13 cellular contexts compared by ENCODE assay signal in genomic region chr14:50388256-50388931, GRCh38. TPM values are rescaled to one million over a fixed set of nuclear protein-coding genes. Genes with fewer than 3 reads are reported as not detected.
DNase-seq lines count a peak whose midpoint lies in the region; ATAC-seq, FAIRE-seq and TF ChIP-seq lines count a peak whose summit lies in the region.
"Had no signal": no experiment of that assay in that cellular context is flagged by ENCODE, and none has a peak within 500 bp of the region (broad histone marks: within the 10 kb centered on the region; RNA-seq: fewer than 3 reads in every experiment).

No MANE protein-coding gene starts in this region.

- TF ChIP-seq CTCF in adrenal gland (IDR thresholded peaks at IDR 0.05), result no peak
- TF ChIP-seq CTCF in kidney (IDR thresholded peaks at IDR 0.05; ENCODE audit: borderline replicate concordance, extremely low read depth, insufficient read depth), result no peak
- no peak for TF ChIP-seq CTCF in ovary (IDR thresholded peaks at IDR 0.05)

- H3K4me3 ChIP-seq in adrenal gland (no peak overlapping the region), kidney (ENCODE audit: low read length in 2 of 2) (peak overlapping the region in 1 of 2 donors; percentile 24), ovary (no peak overlapping the region), MG63 (no peak overlapping the region)

- TF ChIP-seq POLR2A in adrenal gland (IDR thresholded peaks at IDR 0.05) (no peak), ovary (IDR thresholded peaks at IDR 0.05) (no peak)

- H3K27me3 ChIP-seq in adrenal gland, result no peaks in the 10 kb centered on the region
- H3K27me3 ChIP-seq in ovary, result no peaks in the 10 kb centered on the region
- H3K27me3 ChIP-seq in MG63, result no peaks in the 10 kb centered on the region

- peaks cover 7% of the 10 kb centered on the region for H3K27me3 Mint-ChIP-seq in activated T-helper 1 cell treated with anti-CD3 and anti-CD28 coated beads, Interleukin-12 subunit alpha, Interleukin-12 subunit beta, Interleukin-2, Interleukin-4 antibody, amounts not matched to agents 30 ng/mL and 10 ng/mL and 1 ng/mL, durations not matched to agents 14 hours and 24 hours and 36 hours (ENCODE audit: insufficient read depth)
- H3K27me3 Mint-ChIP-seq: activated CD4-positive, alpha-beta T cell treated with anti-CD3 and anti-CD28 coated beads, Interleukin-2, amount 10 ng/mL, durations not matched to agents 7 days and 5 days; CD8-positive, alpha-beta memory T cell had no signal

- peaks cover 12 to 16% of the 10 kb centered on the region in 2 donors for H3K4me1 ChIP-seq in adrenal gland (replicated peaks in 1 of 2)
- H3K4me1 ChIP-seq in kidney (ENCODE audit: control insufficient read depth in 1 of 2, insufficient read depth in 1 of 2, low read depth in 1 of 2, low read length in 2 of 2), result peaks cover 28 to 39% of the 10 kb centered on the region in 2 donors
- H3K4me1 ChIP-seq in ovary (ENCODE audit: insufficient read depth), result peaks cover 8% of the 10 kb centered on the region

- no peak overlapping the region for H3K4me3 Mint-ChIP-seq in activated T-helper 1 cell treated with anti-CD3 and anti-CD28 coated beads, Interleukin-12 subunit alpha, Interleukin-12 subunit beta, Interleukin-2, Interleukin-4 antibody, amounts not matched to agents 30 ng/mL and 10 ng/mL and 1 ng/mL, durations not matched to agents 14 hours and 24 hours and 36 hours
- H3K4me3 Mint-ChIP-seq: activated CD4-positive, alpha-beta T cell treated with anti-CD3 and anti-CD28 coated beads, Interleukin-2, amount 10 ng/mL, durations not matched to agents 7 days and 5 days; CD8-positive, alpha-beta memory T cell had no signal

- no peaks in the 10 kb centered on the region for H3K9me3 Mint-ChIP-seq in activated T-helper 1 cell treated with anti-CD3 and anti-CD28 coated beads, Interleukin-12 subunit alpha, Interleukin-12 subunit beta, Interleukin-2, Interleukin-4 antibody, amounts not matched to agents 30 ng/mL and 10 ng/mL and 1 ng/mL, durations not matched to agents 14 hours and 24 hours and 36 hours
- H3K9me3 Mint-ChIP-seq: activated CD4-positive, alpha-beta T cell treated with anti-CD3 and anti-CD28 coated beads, Interleukin-2, amount 10 ng/mL, durations not matched to agents 7 days and 5 days; CD8-positive, alpha-beta memory T cell had no signal

- peak; percentile 84 for DNase-seq in Caki2 (ENCODE audit: low read depth)
- peak; percentile 75 to 95 (median 93) for DNase-seq in adrenal gland
- no peak for DNase-seq in kidney
- DNase-seq in ovary, result peak; percentile 74 to 88 (median 81)
- no peak for DNase-seq in MG63
- no peak for DNase-seq in activated T-helper 1 cell treated with anti-CD3 and anti-CD28 coated beads, Interleukin-12 subunit alpha, Interleukin-12 subunit beta, Interleukin-2, Interleukin-4 antibody, amounts not matched to agents 30 ng/mL and 10 ng/mL and 1 ng/mL, durations not matched to agents 14 hours and 24 hours and 36 hours (ENCODE audit: low spot score)
- no peak for DNase-seq in anterior cingulate cortex (lab: John Stamatoyannopoulos, UW)
- DNase-seq: activated CD4-positive, alpha-beta T cell treated with anti-CD3 and anti-CD28 coated beads, Interleukin-2, amount 10 ng/mL, durations not matched to agents 7 days and 5 days; CD8-positive, alpha-beta memory T cell; MV-4-11; SHP77; stimulated activated CD4-positive, alpha-beta T cell treated with anti-CD3 and anti-CD28 coated beads, Interleukin-4, amount 100 ng/mL, for 1 hour had no signal

- peak overlapping the region in 4 of 5 donors; percentile 4 to 76 (median 59) for H3K27ac ChIP-seq in adrenal gland
- H3K27ac ChIP-seq in kidney (ENCODE audit: low read depth in 2 of 2, low read length in 2 of 2), result peak overlapping the region; percentile 40 to 86
- peak overlapping the region in 1 of 2 donors; percentile 55 for H3K27ac ChIP-seq in ovary

- H3K4me1 Mint-ChIP-seq in activated T-helper 1 cell treated with anti-CD3 and anti-CD28 coated beads, Interleukin-12 subunit alpha, Interleukin-12 subunit beta, Interleukin-2, Interleukin-4 antibody, amounts not matched to agents 30 ng/mL and 10 ng/mL and 1 ng/mL, durations not matched to agents 14 hours and 24 hours and 36 hours (ENCODE audit: low read depth), result no peaks in the 10 kb centered on the region
- H3K4me1 Mint-ChIP-seq: activated CD4-positive, alpha-beta T cell treated with anti-CD3 and anti-CD28 coated beads, Interleukin-2, amount 10 ng/mL, durations not matched to agents 7 days and 5 days; CD8-positive, alpha-beta memory T cell had no signal

- no peak for ATAC-seq in GM19463 (IDR thresholded peaks at IDR 0.05; ENCODE audit: unreplicated experiment)

- peaks cover 1% of the 10 kb centered on the region for H3K36me3 Mint-ChIP-seq in activated T-helper 1 cell treated with anti-CD3 and anti-CD28 coated beads, Interleukin-12 subunit alpha, Interleukin-12 subunit beta, Interleukin-2, Interleukin-4 antibody, amounts not matched to agents 30 ng/mL and 10 ng/mL and 1 ng/mL, durations not matched to agents 14 hours and 24 hours and 36 hours (ENCODE audit: low read depth)

- no peak overlapping the region for H3K27ac Mint-ChIP-seq in activated T-helper 1 cell treated with anti-CD3 and anti-CD28 coated beads, Interleukin-12 subunit alpha, Interleukin-12 subunit beta, Interleukin-2, Interleukin-4 antibody, amounts not matched to agents 30 ng/mL and 10 ng/mL and 1 ng/mL, durations not matched to agents 14 hours and 24 hours and 36 hours
- H3K27ac Mint-ChIP-seq: activated CD4-positive, alpha-beta T cell treated with anti-CD3 and anti-CD28 coated beads, Interleukin-2, amount 10 ng/mL, durations not matched to agents 7 days and 5 days; CD8-positive, alpha-beta memory T cell had no signal

- no peak for FAIRE-seq in kidney (lab: Jason Lieb, UNC)

- WGBS in adrenal gland, 4 donors, result 22 to 38% (median 31%) methylated on average over 8 to 9 of the region's 9 CpGs
- WGBS in ovary, 3 donors, result 8 to 11% (median 9%) methylated on average over 9 of the region's 9 CpGs

- no peaks in the 10 kb centered on the region for H3K9me3 ChIP-seq in adrenal gland (replicated peaks in 1 of 3)
- H3K9me3 ChIP-seq in kidney (ENCODE audit: control insufficient read depth in 1 of 2, low read length in 2 of 2), result no peaks in the 10 kb centered on the region
- H3K9me3 ChIP-seq in ovary, result no peaks in the 10 kb centered on the region
- no peaks in the 10 kb centered on the region for H3K9me3 ChIP-seq in MG63

- intact Hi-C loops in adrenal gland (cut with DNase I) (no loop called here), kidney (cut with DNase I) (no loop called here), ovary (cut with DNase I) (loop anchor here in 2 of 4 donors (5.0 kb wide), 2 partner anchors 51 to 84 kb away; no protein-coding TSS in a partner anchor)
- intact Hi-C loops in activated T-helper 1 cell treated with anti-CD3 and anti-CD28 coated beads, Interleukin-12 subunit alpha, Interleukin-12 subunit beta, Interleukin-2, Interleukin-4 antibody, amounts not matched to agents 30 ng/mL and 10 ng/mL and 1 ng/mL, durations not matched to agents 14 hours and 24 hours and 36 hours (cut with micrococcal nuclease), result no loop called here

- H3K36me3 ChIP-seq in adrenal gland (replicated peaks in 1 of 2), result no peaks in the 10 kb centered on the region
- no peaks in the 10 kb centered on the region for H3K36me3 ChIP-seq in kidney (ENCODE audit: control insufficient read depth in 1 of 2, insufficient read depth in 2 of 2, low read length in 2 of 2)
- H3K36me3 ChIP-seq in ovary, result no peaks in the 10 kb centered on the region
- H3K36me3 ChIP-seq in MG63, result no peaks in the 10 kb centered on the region

- peak overlapping the region; percentile 2 to 16 for H3K9ac ChIP-seq in kidney (ENCODE audit: low read length in 2 of 2)

- in situ Hi-C loops in Caki2 (cut with HindIII; ENCODE audit: low pct_unique_long_range_greater_than_20kb, low sequenced_read_pairs), result no loop called here

- no peak for TF ChIP-seq EP300 in ovary (IDR thresholded peaks at IDR 0.05)

RNA-seq across cellular contexts. Expression of gene CDKL1, which starts 8.3 kb away (rescaled TPM):
- total RNA-seq in Caki2 (2014; rRNA removed; shearing (Covaris generic); ENCODE audit: low replicate concordance), result 86.2 and 123 TPM in 2 replicates
- total RNA-seq in adrenal gland (10 to 100 TPM in 3 of 8 donors, 1 to 10 TPM in 5; 1.8 to 14.8 (median 7.6) TPM), kidney (60.0 TPM), ovary (10 to 100 TPM; 17.6 to 69.3 (median 34.1) TPM)
- polyA plus RNA-seq in adrenal gland (1 to 10 TPM; 1.5 to 8.3 (median 3.1) TPM), kidney (ENCODE audit: insufficient read depth, low read depth, low replicate concordance) (17.9 TPM), ovary (10 to 100 TPM; 11.9 to 18.5 TPM)
- 4.7 and 15.2 TPM in 2 replicates for total RNA-seq in MG63 (2014; rRNA removed; shearing (Covaris generic); ENCODE audit: low replicate concordance)
- 2.4 and 2.5 TPM in 2 replicates for total RNA-seq in activated T-helper 1 cell treated with anti-CD3 and anti-CD28 coated beads, Interleukin-12 subunit alpha, Interleukin-12 subunit beta, Interleukin-2, Interleukin-4 antibody, amounts not matched to agents 30 ng/mL and 10 ng/mL and 1 ng/mL, durations not matched to agents 14 hours and 24 hours and 36 hours

Comparison
In these comparisons a context has a peak if more than half of its experiments do, and no peak if none do; other contexts are left out.
1. DNase-seq: peak in Caki2 (single experiment), adrenal gland (7 of 7) and ovary (5 of 5); none in kidney (single experiment), MG63 (single experiment), activated T-helper 1 cell treated with anti-CD3 and anti-CD28 coated beads, Interleukin-12 subunit alpha, Interleukin-12 subunit beta, Interleukin-2, Interleukin-4 antibody, amounts not matched to agents 30 ng/mL and 10 ng/mL and 1 ng/mL, durations not matched to agents 14 hours and 24 hours and 36 hours (single experiment) and anterior cingulate cortex (0 of 58).